In genomic region chr2:85355073-85355410, GRCh38 we compare ENCODE assay signal across 8 cellular contexts. TPM values are rescaled to one million over a fixed set of nuclear protein-coding genes. Genes with fewer than 3 reads are reported as not detected.
A peak's percentile ranks its signal among the peaks of the same experiment; 100 is the strongest.
DNase-seq lines count a peak whose midpoint lies in the region; ATAC-seq and TF ChIP-seq lines count a peak whose summit lies in the region.

No MANE protein-coding gene starts in this region.

- CTCF ChIA-PET in CD4-positive, alpha-beta memory T cell (lab: Charles Lee; ENCODE audit: partially characterized antibody), result interaction anchor here (1.1 to 2.6 kb wide), 4 partner anchors 9 to 196 kb away, joined by 4 to 12 read pairs (median 6); partner anchors contain the start of gene TGOLN2

- H3K79me2 ChIP-seq in GM23248 (ENCODE audit: insufficient read depth), result peaks cover 61% of the 10 kb centered on the region

- POLR2A ChIA-PET in CD4-positive, alpha-beta memory T cell (lab: Charles Lee; ENCODE audit: partially characterized antibody), result interaction anchor here (0.7 to 10.9 kb wide), 22 partner anchors 9 to 261 kb away, joined by 3 to 240 read pairs (median 6); partner anchors contain the start of genes MAT2A, RNF181, SH2D6 and TGOLN2

- WGBS in GM23248 (ENCODE audit: low coverage in 1 of 2, low lambda C conversion rate in 2 of 2, missing lambda C conversion rate in 2 of 2), 2 experiments, result 1 to 2% methylated on average over 10 of the region's 10 CpGs

- no peak for DNase-seq in CD4-positive, alpha-beta memory T cell
- DNase-seq in GM23248 (peak; percentile 34), SK-N-MC (ENCODE audit: low read depth, low spot score) (no peak), foreskin keratinocyte (peak in 1 of 2 donors; percentile 17), SW480 (ENCODE audit: low spot score) (no peak), AG20443 (ENCODE audit: low spot score) (no peak), DMS79 treated with DMSO at 0.1 percent for 48 hours (lab: John Stamatoyannopoulos, UW) (no peak)

- intact Hi-C loops in CD4-positive, alpha-beta memory T cell (cut with micrococcal nuclease), result loop anchor here (2.0 kb wide), 1 partner anchor 54 kb away; no protein-coding TSS in a partner anchor

- H3K4me1 ChIP-seq in CD4-positive, alpha-beta memory T cell (ENCODE audit: insufficient read depth, low read length), result peaks cover 44% of the 10 kb centered on the region
- H3K4me1 ChIP-seq in GM23248 (ENCODE audit: insufficient read depth), result peaks cover 24% of the 10 kb centered on the region; the same call in 1 of the 2 replicates
- peaks cover 4% of the 10 kb centered on the region for H3K4me1 ChIP-seq in foreskin keratinocyte
- H3K4me1 ChIP-seq in skeletal muscle satellite cell (ENCODE audit: control insufficient read depth, insufficient read depth, low read length), result peaks cover 18% of the 10 kb centered on the region

- H3K9me2 ChIP-seq in GM23248 (ENCODE audit: insufficient read depth), result no peaks in the 10 kb centered on the region

- H4K20me1 ChIP-seq in GM23248 (ENCODE audit: insufficient read depth), result no peaks in the 10 kb centered on the region

- peak overlapping the region; percentile 97 to 100 (median 99) for H3K4me3 Mint-ChIP-seq in CD4-positive, alpha-beta memory T cell

- peak overlapping the region; percentile 98 for H2AFZ ChIP-seq in GM23248

- peak; percentile 18 for TF ChIP-seq CTCF in foreskin keratinocyte (conservative IDR thresholded peaks at IDR 0.05)

- H3K4me2 ChIP-seq in GM23248 (ENCODE audit: unreplicated experiment) (peak overlapping the region; percentile 86), skeletal muscle satellite cell (ENCODE audit: low read length) (peak overlapping the region; percentile 91)

- in situ Hi-C loops in GM23248 (cut with MboI), result no loop called here

- H3F3A ChIP-seq in GM23248 (ENCODE audit: insufficient read depth), result no peaks in the 10 kb centered on the region

- no peaks in the 10 kb centered on the region for H3K27me3 ChIP-seq in CD4-positive, alpha-beta memory T cell (ENCODE audit: insufficient read depth, low read length)
- no peaks in the 10 kb centered on the region for H3K27me3 ChIP-seq in GM23248 (replicated peaks; ENCODE audit: insufficient read depth)
- H3K27me3 ChIP-seq in foreskin keratinocyte, result no peaks in the 10 kb centered on the region
- no peaks in the 10 kb centered on the region for H3K27me3 ChIP-seq in skeletal muscle satellite cell (ENCODE audit: control insufficient read depth, insufficient read depth, low read length)

- H3K27ac ChIP-seq in CD4-positive, alpha-beta memory T cell (ENCODE audit: low read depth, low read length), result peak overlapping the region; percentile 94
- H3K27ac ChIP-seq in GM23248 (peak overlapping the region; percentile 43), SK-N-MC (0 out of 2 replicates have a peak overlapping the region, but pooled peaks have one; percentile 67), foreskin keratinocyte (peak overlapping the region; percentile 56)

- H3K9me3 ChIP-seq in CD4-positive, alpha-beta memory T cell (ENCODE audit: control insufficient read depth in 1 of 2, low read length in 2 of 2), result no peaks in the 10 kb centered on the region
- H3K9me3 ChIP-seq in GM23248 (ENCODE audit: low read depth), result no peaks in the 10 kb centered on the region
- no peaks in the 10 kb centered on the region for H3K9me3 ChIP-seq in SK-N-MC (ENCODE audit: low read depth, low read length)
- H3K9me3 ChIP-seq in skeletal muscle satellite cell (replicated peaks; ENCODE audit: low read length), result no peaks in the 10 kb centered on the region

- H3K36me3 Mint-ChIP-seq in CD4-positive, alpha-beta memory T cell, result peaks cover 38 to 58% of the 10 kb centered on the region in 2 donors

- H3K27me3 Mint-ChIP-seq in CD4-positive, alpha-beta memory T cell, result no peaks in the 10 kb centered on the region

- ATAC-seq in foreskin keratinocyte, result peak; percentile 6

- H3K9ac ChIP-seq in GM23248, result peak overlapping the region; percentile 90
- peak overlapping the region; percentile 89 for H3K9ac ChIP-seq in SK-N-MC (ENCODE audit: insufficient read length)
- peak overlapping the region; percentile 93 for H3K9ac ChIP-seq in skeletal muscle satellite cell (ENCODE audit: low read depth, low read length)

- H3K9me3 Mint-ChIP-seq in CD4-positive, alpha-beta memory T cell, result no peaks in the 10 kb centered on the region

- peaks cover 30 to 77% (median 57%) of the 10 kb centered on the region in 4 donors for H3K4me1 Mint-ChIP-seq in CD4-positive, alpha-beta memory T cell

- peak overlapping the region; percentile 64 to 81 for H3K4me3 ChIP-seq in CD4-positive, alpha-beta memory T cell (ENCODE audit: low read length in 2 of 2)
- peak overlapping the region; percentile 96 for H3K4me3 ChIP-seq in GM23248
- peak overlapping the region; percentile 90 for H3K4me3 ChIP-seq in SK-N-MC
- H3K4me3 ChIP-seq in skeletal muscle satellite cell (ENCODE audit: low read length), result peak overlapping the region; percentile 89

- peaks cover 18% of the 10 kb centered on the region for H3K36me3 ChIP-seq in CD4-positive, alpha-beta memory T cell (ENCODE audit: insufficient read depth, low read length)
- H3K36me3 ChIP-seq in GM23248 (ENCODE audit: low read depth) (0 out of 2 replicates have a peak, but pooled peaks cover 5% of the 10 kb centered on the region), SK-N-MC (ENCODE audit: insufficient read depth, low read length) (peaks cover 17% of the 10 kb centered on the region; the same call in 1 of the 2 replicates), skeletal muscle satellite cell (ENCODE audit: insufficient read depth, low read length) (peaks cover 24% of the 10 kb centered on the region)

- peak overlapping the region; percentile 94 to 100 (median 99) for H3K27ac Mint-ChIP-seq in CD4-positive, alpha-beta memory T cell

RNA-seq across cellular contexts. Expression of gene ELMOD3, which starts 0.5 kb away (rescaled TPM):
- total RNA-seq in CD4-positive, alpha-beta memory T cell, result 10 to 100 TPM; 29.8 to 33.2 TPM
- 10 to 100 TPM; 10.1 to 11.2 TPM for polyA plus RNA-seq in CD4-positive, alpha-beta memory T cell
- total RNA-seq in GM23248 (2014; rRNA removed; shearing (Covaris generic)), result 15.4 and 23.8 TPM in 2 replicates
- polyA plus RNA-seq in GM23248 (2016; fragmentation: Nextera tagmentation; extraction: Ambion mirVana) (12.8 and 15.3 TPM in 2 replicates), foreskin keratinocyte (10.8 and 11.2 TPM in 2 replicates)
- 14.1 and 14.8 TPM in 2 replicates for total RNA-seq in foreskin keratinocyte
- total RNA-seq in skeletal muscle satellite cell (2012; rRNA removed), result 10.6 and 14.4 TPM in 2 replicates

RNA-seq across cellular contexts. Expression of gene RETSAT, which starts 0.7 kb away (rescaled TPM):
- 10 to 100 TPM; 33.0 to 33.4 TPM for total RNA-seq in CD4-positive, alpha-beta memory T cell
- polyA plus RNA-seq in CD4-positive, alpha-beta memory T cell, result 10 to 100 TPM; 20.8 to 24.3 TPM
- 46.0 and 68.6 TPM in 2 replicates for total RNA-seq in GM23248 (2014; rRNA removed; shearing (Covaris generic))
- polyA plus RNA-seq in GM23248 (2016; fragmentation: Nextera tagmentation; extraction: Ambion mirVana) (15.6 and 20.4 TPM in 2 replicates), foreskin keratinocyte (22.2 and 29.2 TPM in 2 replicates)
- total RNA-seq in foreskin keratinocyte, result 38.4 and 42.0 TPM in 2 replicates
- 40.0 and 47.7 TPM in 2 replicates for total RNA-seq in skeletal muscle satellite cell (2012; rRNA removed)

RNA-seq across cellular contexts. Expression of gene TGOLN2, which starts 27.3 kb away (rescaled TPM):
- total RNA-seq in CD4-positive, alpha-beta memory T cell, result 100 to 1,000 TPM; 188 to 195 TPM
- polyA plus RNA-seq in CD4-positive, alpha-beta memory T cell, result 10 to 100 TPM; 29.8 to 54.7 TPM
- total RNA-seq in GM23248 (2014; rRNA removed; shearing (Covaris generic)), result 96.8 and 125 TPM in 2 replicates
- 117 and 118 TPM in 2 replicates for polyA plus RNA-seq in GM23248 (2016; fragmentation: Nextera tagmentation; extraction: Ambion mirVana)
- 38.7 and 39.8 TPM in 2 replicates for total RNA-seq in foreskin keratinocyte
- polyA plus RNA-seq in foreskin keratinocyte, result 10.3 and 11.8 TPM in 2 replicates
- total RNA-seq in skeletal muscle satellite cell (2012; rRNA removed), result 72.5 and 81.7 TPM in 2 replicates

RNA-seq across cellular contexts. Expression of gene CAPG, which starts 55.1 kb away (rescaled TPM):
- total RNA-seq in CD4-positive, alpha-beta memory T cell, result 10 to 100 TPM; 25.6 to 38.5 TPM
- polyA plus RNA-seq in CD4-positive, alpha-beta memory T cell, result 100 to 1,000 TPM; 113 to 136 TPM
- total RNA-seq in GM23248 (2014; rRNA removed; shearing (Covaris generic)), result 223 and 249 TPM in 2 replicates
- 346 and 384 TPM in 2 replicates for polyA plus RNA-seq in GM23248 (2016; fragmentation: Nextera tagmentation; extraction: Ambion mirVana)
- 219 and 303 TPM in 2 replicates for total RNA-seq in foreskin keratinocyte
- 267 and 379 TPM in 2 replicates for polyA plus RNA-seq in foreskin keratinocyte
- 40.6 and 57.7 TPM in 2 replicates for total RNA-seq in skeletal muscle satellite cell (2012; rRNA removed)

Comparison
In these comparisons a context has a peak if more than half of its experiments do, and no peak if none do; other contexts are left out.
1. H3K27ac ChIP-seq: peak in every context shown above with its lines; median percentile 94 in CD4-positive, alpha-beta memory T cell; 67 in SK-N-MC; 56 in foreskin keratinocyte; 43 in GM23248.